Comparison of ENCODE assay signal across 2 cellular contexts in the genomic region with DNA sequence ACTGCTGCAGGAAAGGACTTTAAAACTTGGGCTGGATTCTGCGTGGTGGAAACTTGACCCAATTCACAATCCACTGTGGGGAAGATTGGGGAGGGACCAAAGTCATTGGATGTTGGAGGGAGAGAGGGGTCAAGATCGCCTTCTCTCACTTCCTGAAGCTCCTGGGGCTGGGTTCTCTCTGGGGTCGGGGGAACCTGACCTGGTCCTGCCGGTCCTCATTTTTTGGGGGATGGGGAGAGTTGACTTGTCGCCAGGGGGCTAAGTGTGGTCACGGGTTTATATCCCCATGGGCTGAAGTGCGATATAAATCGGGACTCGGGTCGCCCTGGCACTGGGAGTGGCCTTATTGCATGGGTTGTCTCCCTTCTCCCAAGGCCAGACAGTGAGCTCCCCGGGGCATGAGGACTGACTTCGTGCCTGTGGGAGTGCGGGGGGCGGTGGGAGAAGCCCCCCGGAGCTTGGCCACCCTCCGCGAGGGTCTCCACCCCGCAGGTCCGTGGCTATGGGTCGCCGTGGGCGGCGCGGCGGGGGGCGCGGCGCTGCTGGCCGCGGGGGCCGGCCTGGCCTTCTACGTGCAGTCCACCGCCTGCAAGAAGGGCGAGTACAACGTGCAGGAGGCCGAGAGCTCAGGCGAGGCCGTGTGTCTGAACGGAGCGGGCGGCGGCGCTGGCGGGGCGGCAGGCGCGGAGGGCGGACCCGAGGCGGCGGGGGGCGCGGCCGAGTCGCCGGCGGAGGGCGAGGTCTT.
TF ChIP-seq lines count a peak whose summit lies in the region.

No MANE protein-coding gene starts in this region.

TF ChIP-seq in A549, 52 proteins besides CTCF, POLR2A, EP300 and RAD21:
- TF ChIP-seq KDM1A (IDR thresholded peaks at IDR 0.05; ENCODE audit: low read depth) (no peak), SREBF2 (IDR thresholded peaks at IDR 0.05) (no peak), ELK1 (IDR thresholded peaks at IDR 0.05; ENCODE audit: low read depth, low read length) (no peak), ZSCAN20 (CRISPR knock-in tag; IDR thresholded peaks at IDR 0.05) (no peak), RCOR1 (IDR thresholded peaks at IDR 0.05; ENCODE audit: low read depth, low read length) (no peak), ATOH8 (CRISPR knock-in tag; IDR thresholded peaks at IDR 0.05; ENCODE audit: low read depth) (no peak), CBX8 (IDR thresholded peaks at IDR 0.05) (no peak), REST (IDR thresholded peaks at IDR 0.05) (no peak), FOSB (CRISPR knock-in tag; IDR thresholded peaks at IDR 0.05) (no peak), ZNF302 (CRISPR knock-in tag; IDR thresholded peaks at IDR 0.05) (no peak), RARB (CRISPR knock-in tag; IDR thresholded peaks at IDR 0.05) (no peak), CHD4 (IDR thresholded peaks at IDR 0.05; ENCODE audit: borderline replicate concordance) (no peak), E2F6 (IDR thresholded peaks at IDR 0.05; ENCODE audit: borderline replicate concordance, low read depth) (no peak), BHLHE40 (IDR thresholded peaks at IDR 0.05; ENCODE audit: low read depth, low read length) (no peak), HMGXB4 (CRISPR knock-in tag; IDR thresholded peaks at IDR 0.05; ENCODE audit: borderline replicate concordance) (no peak), PHF8 (IDR thresholded peaks at IDR 0.05; ENCODE audit: borderline replicate concordance, low read depth) (no peak)

TF ChIP-seq in K562, 482 proteins besides CTCF, POLR2A, EP300 and RAD21:
- TF ChIP-seq PHF21A (IDR thresholded peaks at IDR 0.05; ENCODE audit: borderline replicate concordance, low read depth): 0 out of 2 replicates have a peak, but pooled peaks have one; percentile 18
- no peak for TF ChIP-seq YY1 (IDR thresholded peaks at IDR 0.05; ENCODE audit: borderline replicate concordance in 1 of 3, control insufficient read depth in 1 of 3, extremely low read depth in 1 of 3, insufficient read depth in 3 of 3, insufficient read length in 1 of 3, insufficient replicate concordance in 2 of 3, low read depth in 1 of 3, low read length in 2 of 3)
- no peak for TF ChIP-seq NEUROD1 (IDR thresholded peaks at IDR 0.05; ENCODE audit: borderline replicate concordance, low read depth, low read length, partially characterized antibody)
- TF ChIP-seq ATF1 (CRISPR knock-in tag; IDR thresholded peaks at IDR 0.05): no peak
- no peak for TF ChIP-seq ATF1 (tag; IDR thresholded peaks at IDR 0.05)
- TF ChIP-seq NCOA1 (IDR thresholded peaks at IDR 0.05; ENCODE audit: low read depth): no peak
- no peak for TF ChIP-seq ZFP1 (CRISPR knock-in tag; IDR thresholded peaks at IDR 0.05)
- TF ChIP-seq POLR2G (IDR thresholded peaks at IDR 0.05; ENCODE audit: low read depth, low read length): peak; percentile 62
- no peak for TF ChIP-seq TAF1 (IDR thresholded peaks at IDR 0.05; ENCODE audit: control insufficient read depth, extremely low read depth, insufficient read depth, low read length, severe bottlenecking)
- TF ChIP-seq RBFOX2 (IDR thresholded peaks at IDR 0.05; ENCODE audit: low read depth, low read length): peak; percentile 56; the same call in 1 of the 2 replicates
- no peak for TF ChIP-seq PKNOX1 (IDR thresholded peaks at IDR 0.05)
- TF ChIP-seq ZBTB8A (IDR thresholded peaks at IDR 0.05; ENCODE audit: partially characterized antibody): no peak
- TF ChIP-seq ZNF696 (CRISPR knock-in tag; conservative IDR thresholded peaks at IDR 0.05): no peak
- no peak for TF ChIP-seq RBM25 (IDR thresholded peaks at IDR 0.05; ENCODE audit: low read depth, low read length, severe bottlenecking)
- TF ChIP-seq ZNF77 (CRISPR knock-in tag; IDR thresholded peaks at IDR 0.05): no peak
- no peak for TF ChIP-seq STAG1 (CRISPR knock-in tag; IDR thresholded peaks at IDR 0.05; ENCODE audit: borderline replicate concordance)
- no peak for TF ChIP-seq XRCC5 (IDR thresholded peaks at IDR 0.05; ENCODE audit: low read depth, low read length)
- no peak for TF ChIP-seq KLF13 (tag; IDR thresholded peaks at IDR 0.05; ENCODE audit: borderline replicate concordance, low read depth)
